ENCODE assay signal across 1 cellular context in the genomic region with DNA sequence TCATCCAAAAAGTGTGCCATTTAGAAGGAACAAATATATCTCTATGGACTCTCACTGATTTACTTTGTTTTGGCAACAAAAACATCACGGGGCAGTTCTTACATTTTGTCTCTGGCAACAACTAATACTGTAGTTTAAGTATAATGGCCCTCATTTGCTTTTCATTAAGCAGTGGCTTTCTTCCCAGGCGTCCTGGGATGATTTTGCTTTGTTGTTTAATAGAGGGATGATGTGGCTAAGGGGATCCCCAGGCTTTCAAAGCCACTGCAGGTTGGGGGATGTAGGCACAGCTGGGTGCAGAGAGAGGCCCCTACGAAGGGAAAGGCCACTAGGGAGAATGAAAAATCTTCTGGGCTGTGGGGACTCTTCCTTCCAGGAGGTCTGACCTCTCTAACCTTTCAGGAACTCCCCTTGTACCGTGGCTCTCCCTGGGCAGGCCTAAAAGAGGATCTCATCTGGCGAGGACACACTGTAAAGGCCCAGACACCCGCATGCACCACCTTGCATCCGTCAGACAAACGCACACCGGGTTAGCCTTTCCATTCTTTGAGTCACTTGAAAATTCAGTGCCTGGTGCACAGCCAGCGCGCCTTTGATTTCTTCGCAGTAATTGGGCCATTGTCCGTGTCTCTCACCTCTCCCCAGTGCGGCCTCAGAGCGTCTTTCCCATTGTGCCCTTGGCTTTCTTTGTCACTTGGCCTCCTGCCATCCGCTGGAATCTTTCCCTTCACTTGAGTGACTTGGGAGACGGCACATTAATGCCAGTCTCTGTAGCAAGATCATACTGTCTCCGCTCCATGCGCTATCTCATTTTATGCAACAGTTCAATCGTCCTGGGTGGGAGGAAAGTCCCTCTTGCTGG.
TF ChIP-seq lines count a peak whose summit lies in the region.

No MANE protein-coding gene starts in this region.

TF ChIP-seq in SK-N-SH treated with all-trans-retinoic acid at 6 μM for 48 hours, 23 proteins besides CTCF, POLR2A, EP300 and RAD21 (continued from another document):
- TF ChIP-seq CREB5 (CRISPR knock-in tag; IDR thresholded peaks at IDR 0.05; ENCODE audit: low read depth) = no peak
